Comparison of ENCODE assay signal across 1 cellular context in genomic region chr17:16987001-16987829, GRCh38.
TF ChIP-seq lines count a peak whose summit lies in the region.

No MANE protein-coding gene starts in this region.

TF ChIP-seq in H1, 55 proteins besides CTCF, POLR2A, EP300 and RAD21:
- TF ChIP-seq TBP (IDR thresholded peaks at IDR 0.05; ENCODE audit: low read depth, low read length) = no peak
- TF ChIP-seq TCF12 (IDR thresholded peaks at IDR 0.05; ENCODE audit: low read depth, low read length) = no peak
